Comparison of ENCODE assay signal across 7 cellular contexts in the genomic region with DNA sequence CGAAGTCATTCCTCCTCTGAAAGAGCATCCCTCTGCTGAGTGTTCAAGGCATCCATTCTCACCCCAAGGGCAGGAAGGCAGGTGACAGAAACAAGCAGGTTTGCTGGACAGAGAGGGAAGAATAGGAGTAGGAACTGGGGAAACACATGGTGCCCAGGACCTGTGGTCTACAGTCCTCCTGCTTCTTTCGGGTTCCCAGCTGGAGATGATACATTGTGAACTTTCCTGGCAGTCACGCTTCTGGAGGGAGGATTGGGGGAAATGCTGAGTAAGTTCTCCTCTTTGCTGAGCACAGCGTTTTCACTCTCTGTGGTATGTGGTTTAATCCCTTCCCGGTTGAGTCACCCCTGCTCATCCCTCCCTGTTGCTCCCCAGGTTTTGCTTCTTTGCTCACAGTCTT.
DNase-seq lines count a peak whose midpoint lies in the region; ATAC-seq, FAIRE-seq and TF ChIP-seq lines count a peak whose summit lies in the region.
"Not testable (repeated sequence)": the region's sequence is repeated elsewhere in the genome, so short reads cannot be mapped to it uniquely, and the experiment has no call there.

No MANE protein-coding gene starts in this region.

- TF ChIP-seq POLR2A in HepG2 (IDR thresholded peaks at IDR 0.05; ENCODE audit: insufficient read depth in 1 of 2, low read depth in 2 of 2, low read length in 2 of 2), result not testable (repeated sequence)

- H3K9me3 Mint-ChIP-seq in T-helper 1 cell treated with Interleukin-12 subunit alpha and Interleukin-12 subunit beta and Interleukin-4 antibody, amounts not matched to agents 30 μg/mL and 1 μg/mL, for 36 hours, result peaks cover 16% of the 10 kb centered on the region
- not testable (repeated sequence) for H3K9me3 Mint-ChIP-seq in activated T-cell treated with anti-CD3 and anti-CD28 coated beads, Interleukin-2, amount 50 U/mL, for 72 hours; activated naive CD8-positive, alpha-beta T cell (ENCODE audit: low read depth)

- H3K36me3 ChIP-seq in HepG2 (replicated peaks in 1 of 2; ENCODE audit: control insufficient read depth in 1 of 2, insufficient read depth in 2 of 2, low read length in 2 of 2), result not testable (repeated sequence)

- ATAC-seq in activated T-cell treated with anti-CD3 and anti-CD28 coated beads, Interleukin-2, amount 50 U/mL, for 72 hours (replicated peaks in 1 of 2), result peak; percentile 49 to 63
- ATAC-seq in HepG2, result not testable (repeated sequence)
- peak; percentile 40 for ATAC-seq in stimulated activated naive CD8-positive, alpha-beta T cell treated with anti-CD3 and anti-CD28 coated beads, Interleukin-15, Interleukin-2, amounts not matched to agents 100 U/mL and 50 U/mL, for 24 hours

- not testable (repeated sequence) for H3K27me3 ChIP-seq in HepG2 (ENCODE audit: control insufficient read depth in 1 of 2, insufficient read depth in 2 of 2, low read length in 2 of 2)

- intact Hi-C loops in HepG2 (cut with micrococcal nuclease; ENCODE audit: unreplicated experiment), result not testable (repeated sequence)

- H3K9ac ChIP-seq in HepG2 (ENCODE audit: insufficient read depth, low read depth, low read length), result not testable (repeated sequence)

- H3K27me3 Mint-ChIP-seq in T-helper 1 cell treated with Interleukin-12 subunit alpha and Interleukin-12 subunit beta and Interleukin-4 antibody, amounts not matched to agents 30 μg/mL and 1 μg/mL, for 36 hours (ENCODE audit: low read depth); activated T-cell treated with anti-CD3 and anti-CD28 coated beads, Interleukin-2, amount 50 U/mL, for 72 hours (ENCODE audit: low read depth); activated naive CD8-positive, alpha-beta T cell: not testable (repeated sequence)

- not testable (repeated sequence) for H2AFZ ChIP-seq in HepG2 (ENCODE audit: low read length)

- TF ChIP-seq RAD21 in HepG2 (CRISPR knock-in tag; IDR thresholded peaks at IDR 0.05), result not testable (repeated sequence)

- H3K27ac ChIP-seq in HepG2 (ENCODE audit: extremely low read length, insufficient read depth, low read length), result not testable (repeated sequence)

- BruUV-seq in HepG2 (replicated peaks; lab: Mats Ljungman, UMichigan), result not testable (repeated sequence)

- not testable (repeated sequence) for H3K4me3 Mint-ChIP-seq in T-helper 1 cell treated with Interleukin-12 subunit alpha and Interleukin-12 subunit beta and Interleukin-4 antibody, amounts not matched to agents 30 μg/mL and 1 μg/mL, for 36 hours; activated naive CD8-positive, alpha-beta T cell
- H3K4me3 Mint-ChIP-seq in activated T-cell treated with anti-CD3 and anti-CD28 coated beads, Interleukin-2, amount 50 U/mL, for 72 hours, result peak overlapping the region; percentile 29 to 32

- TF ChIP-seq CTCF in HepG2 (CRISPR knock-in tag; IDR thresholded peaks at IDR 0.05), result not testable (repeated sequence)

- DNase-seq in LHCN-M2 (ENCODE audit: low read depth), result peak; percentile 39
- peak; percentile 37 to 56 for DNase-seq in activated CD4-positive, alpha-beta T cell treated with anti-CD3 and anti-CD28 coated beads, Interleukin-2, amount 50 U/mL, for 48 hours
- DNase-seq in activated T-cell treated with anti-CD3 and anti-CD28 coated beads, Interleukin-2, amount 50 U/mL, for 72 hours; HepG2 (ENCODE audit: low spot score); stimulated activated naive CD8-positive, alpha-beta T cell treated with anti-CD3 and anti-CD28 coated beads, Interleukin-15, Interleukin-2, amounts not matched to agents 100 U/mL and 50 U/mL, for 24 hours: not testable (repeated sequence)

- not testable (repeated sequence) for H3K9me3 ChIP-seq in HepG2 (ENCODE audit: low read length)

- peaks cover 50% of the 10 kb centered on the region for H3K4me1 Mint-ChIP-seq in T-helper 1 cell treated with Interleukin-12 subunit alpha and Interleukin-12 subunit beta and Interleukin-4 antibody, amounts not matched to agents 30 μg/mL and 1 μg/mL, for 36 hours (ENCODE audit: low read depth)
- peaks cover 58% of the 10 kb centered on the region for H3K4me1 Mint-ChIP-seq in activated T-cell treated with anti-CD3 and anti-CD28 coated beads, Interleukin-2, amount 50 U/mL, for 72 hours (ENCODE audit: low read depth)
- peaks cover 28% of the 10 kb centered on the region for H3K4me1 Mint-ChIP-seq in activated naive CD8-positive, alpha-beta T cell (ENCODE audit: low read depth)

- in situ Hi-C loops in HepG2 (cut with HindIII; ENCODE audit: extremely low pct_ligation_motif_present, low pct_unique_long_range_greater_than_20kb), result not testable (repeated sequence)

- H3K4me2 ChIP-seq in HepG2 (ENCODE audit: low read depth, low read length), result not testable (repeated sequence)

- H4K20me1 ChIP-seq in HepG2 (ENCODE audit: insufficient read depth, low read length), result not testable (repeated sequence)

- not testable (repeated sequence) for FAIRE-seq in HepG2 (lab: Jason Lieb, UNC)

- peaks cover 13% of the 10 kb centered on the region for H3K36me3 Mint-ChIP-seq in T-helper 1 cell treated with Interleukin-12 subunit alpha and Interleukin-12 subunit beta and Interleukin-4 antibody, amounts not matched to agents 30 μg/mL and 1 μg/mL, for 36 hours (ENCODE audit: low read depth)
- peaks cover 6 to 11% of the 10 kb centered on the region in 2 donors for H3K36me3 Mint-ChIP-seq in activated T-cell treated with anti-CD3 and anti-CD28 coated beads, Interleukin-2, amount 50 U/mL, for 72 hours (ENCODE audit: insufficient read depth in 2 of 2)
- not testable (repeated sequence) for H3K36me3 Mint-ChIP-seq in activated naive CD8-positive, alpha-beta T cell

- H3K79me2 ChIP-seq in HepG2 (ENCODE audit: insufficient read depth, low read length), result not testable (repeated sequence)

- TF ChIP-seq EP300 in HepG2 (IDR thresholded peaks at IDR 0.05; ENCODE audit: low read depth in 2 of 2, low read length in 2 of 2); HepG2 (CRISPR knock-in tag; IDR thresholded peaks at IDR 0.05; ENCODE audit: borderline replicate concordance): not testable (repeated sequence)

- not testable (repeated sequence) for H3K4me3 ChIP-seq in HepG2 (replicated peaks in 1 of 3; ENCODE audit: insufficient read depth in 1 of 3, low read depth in 2 of 3, low read length in 3 of 3)

- peak overlapping the region; percentile 5 for H3K27ac Mint-ChIP-seq in T-helper 1 cell treated with Interleukin-12 subunit alpha and Interleukin-12 subunit beta and Interleukin-4 antibody, amounts not matched to agents 30 μg/mL and 1 μg/mL, for 36 hours
- H3K27ac Mint-ChIP-seq in activated T-cell treated with anti-CD3 and anti-CD28 coated beads, Interleukin-2, amount 50 U/mL, for 72 hours, result peak overlapping the region; percentile 75
- peak overlapping the region; percentile 10 for H3K27ac Mint-ChIP-seq in activated naive CD8-positive, alpha-beta T cell

- CTCF ChIA-PET in HepG2 (lab: Yijun Ruan, JAX; ENCODE audit: low intra/inter-chr PET ratio, low total read pairs), result not testable (repeated sequence)

- WGBS in HepG2 (ENCODE audit: low lambda C conversion rate), result 0% methylated on average over 4 of the region's 5 CpGs

- POLR2A ChIA-PET in HepG2 (lab: Yijun Ruan, JAX), result not testable (repeated sequence)

- not testable (repeated sequence) for H3K4me1 ChIP-seq in HepG2 (ENCODE audit: insufficient read depth, low read length)

TF ChIP-seq in HepG2, 621 proteins besides CTCF, POLR2A, EP300 and RAD21:
- TF ChIP-seq MAFK (conservative IDR thresholded peaks at IDR 0.05 in 1 of 2, IDR thresholded peaks at IDR 0.05 in 1 of 2; ENCODE audit: low read length in 2 of 2), result peak; percentile 51 to 78
- peak; percentile 61 for TF ChIP-seq MAFF (IDR thresholded peaks at IDR 0.05; ENCODE audit: low read depth, low read length)

Comparison
In these comparisons a context has a peak if more than half of its experiments do, and no peak if none do; other contexts are left out.
1. H3K27ac Mint-ChIP-seq: peak in every context shown above with its lines; median percentile 75 in activated T-cell treated with anti-CD3 and anti-CD28 coated beads, Interleukin-2, amount 50 U/mL, for 72 hours; 10 in activated naive CD8-positive, alpha-beta T cell; 5 in T-helper 1 cell treated with Interleukin-12 subunit alpha and Interleukin-12 subunit beta and Interleukin-4 antibody, amounts not matched to agents 30 μg/mL and 1 μg/mL, for 36 hours.